Comparison of ENCODE assay signal across 22 cellular contexts in genomic region chr2:18611604-18612003, GRCh38. TPM values are rescaled to one million over a fixed set of nuclear protein-coding genes. Genes with fewer than 3 reads are reported as not detected.
"Had no signal": no experiment of that assay in that cellular context is flagged by ENCODE, and none has a peak within 500 bp of the region (broad histone marks: within the 10 kb centered on the region; RNA-seq: fewer than 3 reads in every experiment).

No MANE protein-coding gene starts in this region.

- H3K36me3 Mint-ChIP-seq: natural killer cell had no signal

- H3K4me1 Mint-ChIP-seq: activated B cell treated with CpG ODN at 0.5 μM for 24 hours; activated naive CD4-positive, alpha-beta T cell treated with anti-CD3 and anti-CD28 coated beads, Interleukin-2, amount 50 U/mL, for 24 hours; natural killer cell had no signal

- ATAC-seq: activated CD8-positive, alpha-beta T cell treated with anti-CD3 and anti-CD28 coated beads, Interleukin-2, amount 10 ng/mL, durations not matched to agents 7 days and 5 days; left colon; natural killer cell had no signal

- DNase-seq: activated B cell treated with CpG ODN at 0.5 μM for 24 hours; activated CD4-positive, alpha-beta T cell treated with anti-CD3 and anti-CD28 coated beads for 48 hours; activated CD8-positive, alpha-beta memory T cell treated with anti-CD3 and anti-CD28 coated beads, Interleukin-2, amount 50 U/mL, for 4 hours; activated CD8-positive, alpha-beta T cell treated with anti-CD3 and anti-CD28 coated beads, Interleukin-2, amount 10 ng/mL, durations not matched to agents 7 days and 5 days; activated effector memory CD4-positive, alpha-beta T cell treated with anti-CD3 and anti-CD28 coated beads, Interleukin-2, amount 50 U/mL, for 16 hours; activated T-cell treated with anti-CD3 and anti-CD28 coated beads, Interleukin-2, amount 50 U/mL, for 48 hours; adrenal gland; erythroblast; left colon; mesenchymal stem cell; natural killer cell; occipital lobe; small intestine; stimulated activated CD4-positive, alpha-beta T cell treated with anti-CD3 and anti-CD28 coated beads, Interleukin-4, amount 100 ng/mL, for 4 hours; stimulated activated CD8-positive, alpha-beta memory T cell treated with anti-CD3 and anti-CD28 coated beads, Interleukin-4, amount 100 ng/mL, for 48 hours; stimulated activated naive CD4-positive, alpha-beta T cell treated with Interleukin-2 at 50 U/mL for 16 hours; T-helper 2 cell; trophoblast cell had no signal

- H3K27ac ChIP-seq: adrenal gland, cardiac muscle cell, prostate gland had no signal

- H3K9me3 Mint-ChIP-seq: activated B cell treated with CpG ODN at 0.5 μM for 24 hours; activated naive CD4-positive, alpha-beta T cell treated with anti-CD3 and anti-CD28 coated beads, Interleukin-2, amount 50 U/mL, for 24 hours; natural killer cell had no signal

- H3K4me3 Mint-ChIP-seq: activated B cell treated with CpG ODN at 0.5 μM for 24 hours; activated CD8-positive, alpha-beta T cell treated with anti-CD3 and anti-CD28 coated beads, Interleukin-2, amount 10 ng/mL, durations not matched to agents 7 days and 5 days; activated naive CD4-positive, alpha-beta T cell treated with anti-CD3 and anti-CD28 coated beads, Interleukin-2, amount 50 U/mL, for 24 hours; natural killer cell had no signal

- H3K27me3 Mint-ChIP-seq: activated B cell treated with CpG ODN at 0.5 μM for 24 hours; activated naive CD4-positive, alpha-beta T cell treated with anti-CD3 and anti-CD28 coated beads, Interleukin-2, amount 50 U/mL, for 24 hours had no signal

- H3K4me3 ChIP-seq: adrenal gland, cardiac muscle cell, prostate gland had no signal

- H3K4me1 ChIP-seq: adrenal gland, prostate gland had no signal

- H3K36me3 ChIP-seq: adrenal gland, cardiac muscle cell, prostate gland had no signal

- H3K27ac Mint-ChIP-seq: activated B cell treated with CpG ODN at 0.5 μM for 24 hours; activated CD8-positive, alpha-beta T cell treated with anti-CD3 and anti-CD28 coated beads, Interleukin-2, amount 10 ng/mL, durations not matched to agents 7 days and 5 days; activated naive CD4-positive, alpha-beta T cell treated with anti-CD3 and anti-CD28 coated beads, Interleukin-2, amount 50 U/mL, for 24 hours; natural killer cell had no signal

- H3K9me3 ChIP-seq: adrenal gland, prostate gland had no signal

- H3K27me3 ChIP-seq: adrenal gland, cardiac muscle cell had no signal

RNA-seq across cellular contexts. Expression of gene NT5C1B, which starts 22.2 kb away (rescaled TPM):
- total RNA-seq: activated B cell treated with CpG ODN at 0.5 μM for 24 hours; activated CD8-positive, alpha-beta T cell treated with anti-CD3 and anti-CD28 coated beads, Interleukin-2, amount 10 ng/mL, durations not matched to agents 7 days and 5 days; adrenal gland; cardiac muscle cell; left colon; natural killer cell; occipital lobe; right cardiac atrium had no signal
